ENCODE assay signal across 2 cellular contexts in genomic region chr11:107050899-107051298, GRCh38. TPM values are rescaled to one million over a fixed set of nuclear protein-coding genes. Genes with fewer than 3 reads are reported as not detected.
"Had no signal": no experiment of that assay in that cellular context is flagged by ENCODE, and none has a peak within 500 bp of the region (broad histone marks: within the 10 kb centered on the region; RNA-seq: fewer than 3 reads in every experiment).

No MANE protein-coding gene starts in this region.

RNA-seq across cellular contexts. Expression of gene GUCY1A2, which starts 32.6 kb away (rescaled TPM):
- total RNA-seq: HT-29 had no signal
- polyA plus RNA-seq: IgD-negative memory B cell had no signal
